In the genomic region with DNA sequence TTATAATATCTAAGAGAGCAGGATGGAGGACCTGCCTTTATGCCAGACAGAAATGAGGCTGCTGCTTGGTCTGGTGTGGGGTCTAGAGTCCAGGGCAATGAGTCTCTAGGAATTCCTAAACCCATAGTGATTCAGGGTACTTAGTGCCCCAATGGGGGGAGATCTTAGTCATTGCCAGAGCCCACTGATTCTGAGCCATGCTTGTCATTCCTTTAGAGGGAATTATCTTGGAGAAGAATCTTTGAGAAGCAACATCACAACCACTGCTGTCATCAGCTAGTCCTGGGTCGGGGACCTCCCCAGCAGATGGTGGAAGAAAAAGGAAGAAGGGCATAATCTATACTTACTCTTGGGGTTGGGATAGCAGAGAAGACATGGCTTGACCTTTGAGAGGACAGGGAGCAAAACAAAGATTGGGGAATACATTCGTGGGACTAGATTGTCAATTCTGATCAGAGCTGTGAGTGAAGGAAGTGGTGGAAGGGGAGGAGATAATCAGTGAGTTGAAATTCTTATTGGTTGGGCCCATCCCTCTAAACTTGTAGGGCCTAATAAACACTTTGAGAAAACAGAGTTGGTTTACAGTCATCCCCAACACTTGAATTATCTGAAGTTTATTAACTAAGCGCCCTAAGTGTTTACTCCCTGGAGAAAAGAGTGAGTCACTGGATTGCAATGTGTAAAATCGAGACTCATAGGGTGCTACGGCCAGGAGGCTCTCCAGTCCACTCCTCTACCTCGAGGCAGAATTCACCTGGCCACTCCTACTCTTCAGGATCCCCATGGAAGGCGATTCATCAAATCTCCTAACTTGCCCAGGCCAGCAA, we compare ENCODE assay signal across 14 cellular contexts. TPM values are rescaled to one million over a fixed set of nuclear protein-coding genes. Genes with fewer than 3 reads are reported as not detected.
DNase-seq lines count a peak whose midpoint lies in the region; ATAC-seq, FAIRE-seq and TF ChIP-seq lines count a peak whose summit lies in the region.
"Had no signal": no experiment of that assay in that cellular context is flagged by ENCODE, and none has a peak within 500 bp of the region (broad histone marks: within the 10 kb centered on the region; RNA-seq: fewer than 3 reads in every experiment).

No MANE protein-coding gene starts in this region.

- intact Hi-C loops in spleen (cut with DNase I; ENCODE audit: low total_unique reads), result no loop called here

- ATAC-seq in HG03432 (IDR thresholded peaks at IDR 0.05; ENCODE audit: unreplicated experiment), result no peak
- ATAC-seq: right cardiac atrium had no signal

- peaks cover 0 to 6% (median 0%) of the 10 kb centered on the region in 7 donors for H3K27me3 ChIP-seq in spleen (replicated peaks in 1 of 7)

- no peak for TF ChIP-seq CTCF in epithelial cell of esophagus (IDR thresholded peaks at IDR 0.05; ENCODE audit: insufficient read depth, low read depth, low read length, missing control alignments)
- no peak for TF ChIP-seq CTCF in spleen (IDR thresholded peaks at IDR 0.05 in 8 of 11, conservative IDR thresholded peaks at IDR 0.05 in 3 of 11)

- H3K36me3 ChIP-seq in spleen, result no peaks in the 10 kb centered on the region
- H3K36me3 ChIP-seq: esophagus muscularis mucosa had no signal

- H3K4me3 ChIP-seq in epithelial cell of esophagus (ENCODE audit: low read length) (no peak overlapping the region), spleen (no peak overlapping the region)
- H3K4me3 ChIP-seq: esophagus muscularis mucosa had no signal

- FAIRE-seq in HTR-8/SVneo (lab: Jason Lieb, UNC), result no peak

- 51 to 68% (median 54%) methylated on average over 7 of the region's 7 CpGs for WGBS in spleen, 5 donors

- no peak overlapping the region for H3K27ac ChIP-seq in spleen
- H3K27ac ChIP-seq: esophagus muscularis mucosa had no signal

- TF ChIP-seq POLR2A in spleen (IDR thresholded peaks at IDR 0.05), result no peak

- H3K4me1 ChIP-seq in spleen, result no peaks in the 10 kb centered on the region

- DNase-seq in HTR-8/SVneo (ENCODE audit: insufficient read length, low spot score) (peak; percentile 43), epithelial cell of esophagus (ENCODE audit: low read depth) (peak; percentile 91), spleen (peak; percentile 9)
- no peak for DNase-seq in activated naive CD4-positive, alpha-beta T cell treated with Interleukin-2 at 50 U/mL for 16 hours
- DNase-seq in activated CD4-positive, alpha-beta T cell treated with anti-CD3 and anti-CD28 coated beads, Interleukin-2, amount 50 U/mL, for 48 hours, result no peak
- DNase-seq: activated CD4-positive, alpha-beta T cell treated with anti-CD3 and anti-CD28 coated beads, Interleukin-2, amount 50 U/mL, for 4 hours; activated gamma-delta T cell; caudate nucleus; naive B cell; NCI-H2171; right cardiac atrium had no signal

- H3K9me3 ChIP-seq in spleen, result no peaks in the 10 kb centered on the region
- H3K9me3 ChIP-seq: esophagus muscularis mucosa had no signal

RNA-seq across cellular contexts. Expression of gene KRT3, which starts 3.0 kb away (rescaled TPM):
- total RNA-seq in spleen, result not detected
- not detected for polyA plus RNA-seq in spleen
- total RNA-seq: esophagus muscularis mucosa, right cardiac atrium, subcutaneous adipose tissue had no signal
- polyA plus RNA-seq: right cardiac atrium had no signal

RNA-seq across cellular contexts. Expression of gene KRT4, which starts 15.0 kb away (rescaled TPM):
- under 1 TPM in 1 of 7 donors, not detected in 6; 0.37 TPM for total RNA-seq in spleen
- polyA plus RNA-seq in spleen, result 1 to 10 TPM in 2 of 3 donors, under 1 TPM in 1; 0.55 to 3.4 (median 1.4) TPM
- total RNA-seq: right cardiac atrium, subcutaneous adipose tissue had no signal

RNA-seq across cellular contexts. Expression of gene KRT76, which starts 21.7 kb away (rescaled TPM):
- not detected for total RNA-seq in spleen
- not detected for polyA plus RNA-seq in spleen
- total RNA-seq: esophagus muscularis mucosa, right cardiac atrium, subcutaneous adipose tissue had no signal
- polyA plus RNA-seq: right cardiac atrium had no signal

RNA-seq across cellular contexts. Expression of gene KRT79, which starts 35.2 kb away (rescaled TPM):
- total RNA-seq in spleen, result under 1 TPM in 1 of 7 donors, not detected in 6; 0.37 TPM
- under 1 TPM in 2 of 3 donors, not detected in 1; 0.15 to 0.19 TPM for polyA plus RNA-seq in spleen
- total RNA-seq: esophagus muscularis mucosa, right cardiac atrium had no signal

RNA-seq across cellular contexts. Expression of gene KRT78, which starts 49.9 kb away (rescaled TPM):
- not detected for total RNA-seq in spleen
- polyA plus RNA-seq in spleen, result under 1 TPM in 2 of 3 donors, not detected in 1; 0.24 to 0.83 TPM
- total RNA-seq: right cardiac atrium, subcutaneous adipose tissue had no signal

Comparison
In these comparisons a context has a peak if more than half of its experiments do, and no peak if none do; other contexts are left out.
1. DNase-seq: peak in HTR-8/SVneo (single experiment), epithelial cell of esophagus (single experiment) and spleen (single experiment); none in activated naive CD4-positive, alpha-beta T cell treated with Interleukin-2 at 50 U/mL for 16 hours (single experiment) and activated CD4-positive, alpha-beta T cell treated with anti-CD3 and anti-CD28 coated beads, Interleukin-2, amount 50 U/mL, for 48 hours (0 of 2).